1 cellular context compared by ENCODE assay signal in the genomic region with DNA sequence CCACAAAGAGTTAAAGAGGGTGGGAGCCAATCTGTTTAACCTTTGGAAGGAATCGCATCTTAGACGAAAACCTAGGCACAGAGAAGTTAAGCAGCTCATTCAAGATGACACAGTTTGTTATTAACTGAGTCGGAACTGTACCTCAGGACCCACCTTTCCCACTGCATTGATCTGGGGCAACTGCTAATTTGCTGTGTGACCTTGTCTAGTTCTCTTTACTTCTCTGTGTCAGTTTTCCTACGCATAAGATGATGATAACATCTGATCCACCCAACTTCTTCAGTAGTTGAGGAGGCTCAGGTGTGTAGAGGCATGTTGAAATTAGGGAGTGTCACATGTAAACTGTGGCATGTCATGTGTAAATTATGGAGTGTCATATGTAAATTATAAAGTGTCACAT.
TF ChIP-seq lines count a peak whose summit lies in the region.

No MANE protein-coding gene starts in this region.

TF ChIP-seq in H1, 55 proteins besides CTCF, POLR2A, EP300 and RAD21:
- TF ChIP-seq CTBP2 (IDR thresholded peaks at IDR 0.05; ENCODE audit: borderline replicate concordance, insufficient read depth, insufficient read length, low read length) (no peak), TEAD4 (IDR thresholded peaks at IDR 0.05; ENCODE audit: low read depth, low read length) (no peak), GABPA (IDR thresholded peaks at IDR 0.05; ENCODE audit: borderline replicate concordance, insufficient read depth, low read length) (no peak), RBBP5 (IDR thresholded peaks at IDR 0.05; ENCODE audit: borderline replicate concordance, low read depth, low read length) (no peak), NRF1 (IDR thresholded peaks at IDR 0.05; ENCODE audit: low read depth, low read length) (no peak), CHD1 (IDR thresholded peaks at IDR 0.05; ENCODE audit: low read depth, low read length) (no peak), JUN (IDR thresholded peaks at IDR 0.05; ENCODE audit: low read depth, low read length) (no peak), BRCA1 (IDR thresholded peaks at IDR 0.05; ENCODE audit: low read depth, low read length) (no peak), TAF7 (optimal IDR thresholded peaks at IDR 0.05; ENCODE audit: borderline replicate concordance, low read depth, low read length) (no peak)
TF ChIP-seq in H1: peak in this region for 0.
